2 cellular contexts compared by ENCODE assay signal in the genomic region with DNA sequence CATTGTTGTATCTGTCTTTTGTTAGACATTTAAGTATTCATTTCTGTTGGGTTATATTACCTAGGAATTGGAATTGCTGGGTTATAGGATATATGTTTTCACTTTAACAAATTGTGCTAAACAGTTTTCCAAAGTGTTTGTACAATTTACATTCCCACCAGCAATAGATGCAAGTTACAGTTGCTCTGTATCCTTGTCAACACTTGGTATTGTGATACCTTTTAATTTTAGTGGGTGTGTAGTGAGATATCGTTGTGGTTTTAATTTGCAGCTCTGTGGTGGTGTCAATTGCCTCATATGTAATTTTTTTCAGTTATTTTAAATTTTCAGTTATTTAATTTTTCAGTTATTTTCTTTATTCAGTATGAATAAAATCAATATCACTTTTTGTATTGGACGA.
A peak's percentile ranks its signal among the peaks of the same experiment; 100 is the strongest.
TF ChIP-seq lines count a peak whose summit lies in the region.

No MANE protein-coding gene starts in this region.

TF ChIP-seq in HepG2, 621 proteins besides CTCF, POLR2A, EP300 and RAD21:
- TF ChIP-seq ZNF326 (CRISPR knock-in tag; IDR thresholded peaks at IDR 0.05; ENCODE audit: borderline replicate concordance), result no peak
- TF ChIP-seq, protein P1, sequence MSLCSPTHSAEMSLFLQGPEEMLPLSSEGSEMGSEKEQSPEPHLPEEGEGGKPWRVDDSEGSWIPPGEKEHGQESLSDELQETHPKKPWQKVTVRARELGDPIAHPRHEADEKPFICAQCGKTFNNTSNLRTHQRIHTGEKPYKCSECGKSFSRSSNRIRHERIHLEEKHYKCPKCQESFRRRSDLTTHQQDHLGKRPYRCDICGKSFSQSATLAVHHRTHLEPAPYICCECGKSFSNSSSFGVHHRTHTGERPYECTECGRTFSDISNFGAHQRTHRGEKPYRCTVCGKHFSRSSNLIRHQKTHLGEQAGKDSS (CRISPR knock-in tag; IDR thresholded peaks at IDR 0.05; ENCODE audit: borderline replicate concordance, low read depth), result no peak
- no peak for TF ChIP-seq ZSCAN31 (CRISPR knock-in tag; IDR thresholded peaks at IDR 0.05; ENCODE audit: low read depth)
- TF ChIP-seq ZNF7 (CRISPR knock-in tag; IDR thresholded peaks at IDR 0.05), result peak; percentile 81
- TF ChIP-seq ZNF224 (CRISPR knock-in tag; IDR thresholded peaks at IDR 0.05), result no peak
- no peak for TF ChIP-seq ZFY (CRISPR knock-in tag; IDR thresholded peaks at IDR 0.05)

TF ChIP-seq in HEK293, 187 proteins besides CTCF, POLR2A, EP300 and RAD21:
- TF ChIP-seq ZNF138 (tag by site-specific recombination; IDR thresholded peaks at IDR 0.05; ENCODE audit: borderline replicate concordance) (no peak), ZNF707 (tag by site-specific recombination; IDR thresholded peaks at IDR 0.05) (no peak), ZNF184 (tag by site-specific recombination; IDR thresholded peaks at IDR 0.05) (peak; percentile 95), ZNF132 (tag by site-specific recombination; IDR thresholded peaks at IDR 0.05; ENCODE audit: borderline replicate concordance) (no peak)
